ENCODE assay signal across 12 cellular contexts in the genomic region with DNA sequence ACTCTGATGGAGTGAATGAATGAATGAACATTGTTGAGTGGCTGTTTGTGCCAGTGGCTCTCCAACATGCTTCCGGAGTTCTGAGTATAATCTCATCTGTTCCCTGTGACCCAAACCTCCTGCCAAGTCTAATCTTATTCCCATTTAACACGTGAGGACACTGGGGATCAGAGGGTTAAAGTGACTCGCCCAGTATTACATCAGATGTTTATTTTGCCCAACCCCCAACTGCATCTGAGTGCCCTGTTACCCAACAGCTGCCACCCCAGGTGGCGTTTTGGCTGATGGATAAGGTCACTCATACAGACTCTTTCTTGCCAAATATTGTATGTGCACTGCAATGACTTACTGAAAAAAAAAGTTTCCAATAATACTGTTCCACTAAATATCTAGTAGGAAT.
A peak's percentile ranks its signal among the peaks of the same experiment; 100 is the strongest.
DNase-seq lines count a peak whose midpoint lies in the region; ATAC-seq and TF ChIP-seq lines count a peak whose summit lies in the region.
"Had no signal": no experiment of that assay in that cellular context is flagged by ENCODE, and none has a peak within 500 bp of the region (broad histone marks: within the 10 kb centered on the region; RNA-seq: fewer than 3 reads in every experiment).

No MANE protein-coding gene starts in this region.

- H3K4me3 ChIP-seq in transverse colon = no peak overlapping the region

- peaks cover 0 to 7% (median 5%) of the 10 kb centered on the region in 4 donors for H3K4me1 ChIP-seq in transverse colon
- H3K4me1 ChIP-seq: parathyroid adenoma had no signal

- ATAC-seq in HG02678 (IDR thresholded peaks at IDR 0.05; ENCODE audit: unreplicated experiment) = no peak

- no peaks in the 10 kb centered on the region for H3K36me3 ChIP-seq in transverse colon

- no peaks in the 10 kb centered on the region for H3K27me3 ChIP-seq in transverse colon

- 20 to 100% methylated on average over 1 to 4 of the region's 4 CpGs for WGBS in transverse colon (ENCODE audit: low coverage in 1 of 2), 2 donors

- no peak for TF ChIP-seq CTCF in transverse colon (IDR thresholded peaks at IDR 0.05)

- no peak for TF ChIP-seq POLR2A in transverse colon (IDR thresholded peaks at IDR 0.05)

- intact Hi-C loops in transverse colon (cut with DNase I; ENCODE audit: low total_unique reads) = no loop called here

- in situ Hi-C loops in transverse colon (cut with MboI; ENCODE audit: low pct_ligation_motif_present in 1 of 4, low pct_unique_long_range_greater_than_20kb in 1 of 4, low sequenced_read_pairs in 3 of 4) = no loop called here

- H3K27ac ChIP-seq in transverse colon = no peak overlapping the region
- H3K27ac ChIP-seq: parathyroid adenoma had no signal

- peak; percentile 75 for DNase-seq in D341Med (ENCODE audit: low spot score)
- DNase-seq in NCI-H1105 (lab: John Stamatoyannopoulos, UW) = peak; percentile 83
- DNase-seq in NCI-H774 (lab: John Stamatoyannopoulos, UW) = peak; percentile 59
- DNase-seq in iPS-NIHi11 (ENCODE audit: low spot score) = peak; percentile 21
- no peak for DNase-seq in mucosa of gallbladder (ENCODE audit: low spot score)
- no peak for DNase-seq in transverse colon
- no peak for DNase-seq in NCI-H226
- DNase-seq: DND-41, HCEC 1CT, NCI-H526 treated with DMSO at 0.1 percent for 48 hours had no signal

- no peaks in the 10 kb centered on the region for H3K9me3 ChIP-seq in transverse colon

- no peak for TF ChIP-seq EP300 in transverse colon (IDR thresholded peaks at IDR 0.05; ENCODE audit: low read depth)

Comparison
In these comparisons a context has a peak if more than half of its experiments do, and no peak if none do; other contexts are left out.
1. DNase-seq: peak in D341Med (single experiment), NCI-H1105 (single experiment), NCI-H774 (single experiment) and iPS-NIHi11 (single experiment); none in mucosa of gallbladder (single experiment), transverse colon (single experiment) and NCI-H226 (single experiment).